Comparison of ENCODE assay signal across 11 cellular contexts in the genomic region with DNA sequence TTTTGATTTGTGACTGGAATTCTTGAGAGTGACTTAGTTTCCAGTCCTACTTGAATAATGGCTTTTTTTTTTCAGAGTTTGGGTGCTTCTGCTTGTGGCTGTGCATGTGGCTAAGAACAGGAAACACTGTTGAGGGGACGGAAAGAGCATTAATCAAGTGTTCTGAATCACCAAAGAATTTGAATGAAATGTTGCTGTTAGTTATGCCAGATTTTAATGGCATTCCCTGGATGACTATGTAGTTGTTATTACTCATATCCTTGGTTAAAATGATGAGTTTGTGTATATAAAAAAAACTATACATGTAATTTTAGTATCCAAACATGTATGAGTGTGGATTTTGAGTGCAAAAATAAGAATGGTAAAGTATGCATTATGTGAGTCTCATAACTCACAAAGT.
DNase-seq lines count a peak whose midpoint lies in the region; ATAC-seq and TF ChIP-seq lines count a peak whose summit lies in the region.
"Had no signal": no experiment of that assay in that cellular context is flagged by ENCODE, and none has a peak within 500 bp of the region (broad histone marks: within the 10 kb centered on the region; RNA-seq: fewer than 3 reads in every experiment).

No MANE protein-coding gene starts in this region.

- POLR2A ChIA-PET in SK-N-SH (lab: Yijun Ruan, JAX), result no interaction called here

- H3K4me1 ChIP-seq in SK-N-SH (ENCODE audit: control insufficient read depth in 1 of 2, insufficient read depth in 2 of 2, low read depth in 1 of 2, low read length in 1 of 2), result peaks cover 0 to 8% of the 10 kb centered on the region in 2 experiments; a peak in 2 of 4 replicates
- H3K4me1 ChIP-seq in aorta (ENCODE audit: control insufficient read depth in 1 of 2, insufficient read depth in 2 of 2, low read length in 2 of 2), result peaks cover 0 to 5% of the 10 kb centered on the region in 2 donors
- H3K4me1 ChIP-seq in tibial artery, result peaks cover 0 to 21% (median 4%) of the 10 kb centered on the region in 4 donors

- 13% methylated on average over 1 of the region's 1 CpG for WGBS in SK-N-SH (ENCODE audit: low lambda C conversion rate)
- 0 to 1% methylated on average over 1 of the region's 1 CpG for WGBS in aorta, 2 donors

- peaks cover 6 to 15% of the 10 kb centered on the region in 2 donors for H3K4me1 Mint-ChIP-seq in immature natural killer cell

- H3K27me3 Mint-ChIP-seq in immature natural killer cell (ENCODE audit: low read depth in 3 of 3), result no peaks in the 10 kb centered on the region

- H3F3A ChIP-seq in SK-N-SH (replicated peaks; ENCODE audit: insufficient read depth), result peaks cover 8% of the 10 kb centered on the region

- intact Hi-C loops in aorta (cut with DNase I) (loop anchor here in 1 of 2 donors (2.0 to 10.0 kb wide), 5 partner anchors 38 to 556 kb away; no protein-coding TSS in a partner anchor), tibial artery (cut with DNase I; ENCODE audit: low total_unique reads) (no loop called here)

- no peak overlapping the region; the same call in 1 of the 2 replicates for H2AFZ ChIP-seq in SK-N-SH (ENCODE audit: low read depth)

- H3K4me3 ChIP-seq in SK-N-SH (ENCODE audit: low read depth in 2 of 2, low read length in 1 of 2), result no peak overlapping the region
- H3K4me3 ChIP-seq in aorta (ENCODE audit: low read length in 2 of 2), result no peak overlapping the region
- no peak overlapping the region for H3K4me3 ChIP-seq in tibial artery

- TF ChIP-seq RAD21 in SK-N-SH (IDR thresholded peaks at IDR 0.05; ENCODE audit: low read length), result no peak

- peak; percentile 10 to 89; a peak in 2 of 4 replicates for TF ChIP-seq EP300 in SK-N-SH (IDR thresholded peaks at IDR 0.05; ENCODE audit: borderline replicate concordance in 1 of 2, low read depth in 1 of 2, low read length in 1 of 2)

- H3K9me3 ChIP-seq in SK-N-SH (no peaks in the 10 kb centered on the region), aorta (ENCODE audit: control insufficient read depth, low read length) (no peaks in the 10 kb centered on the region), tibial artery (no peaks in the 10 kb centered on the region)

- H3K36me3 ChIP-seq in SK-N-SH (replicated peaks in 1 of 2; ENCODE audit: control insufficient read depth in 1 of 2, insufficient read depth in 2 of 2, low read length in 1 of 2) (no peaks in the 10 kb centered on the region), aorta (ENCODE audit: control insufficient read depth in 1 of 2, insufficient read depth in 2 of 2, low read length in 1 of 2) (no peaks in the 10 kb centered on the region), tibial artery (no peaks in the 10 kb centered on the region)

- DNase-seq in AG08396 (ENCODE audit: low spot score) (peak; percentile 50), SK-N-SH (no peak), immature natural killer cell (peak in 1 of 3 donors; percentile 13), DMS 273 treated with DMSO at 0.1 percent for 48 hours (lab: John Stamatoyannopoulos, UW) (no peak), aorta (no peak), tibial artery (no peak)
- DNase-seq: caudate nucleus, NCI-H2029 treated with DMSO at 0.1 percent for 48 hours, trophoblast cell had no signal

- H4K20me1 ChIP-seq in SK-N-SH (ENCODE audit: insufficient read depth), result no peaks in the 10 kb centered on the region; the same call in 1 of the 2 replicates

- no peaks in the 10 kb centered on the region for H3K9me2 ChIP-seq in SK-N-SH

- H3K4me3 Mint-ChIP-seq in immature natural killer cell, result peak overlapping the region in 3 of 5 donors; percentile 14 to 70 (median 43)

- peak overlapping the region; percentile 34; the same call in 1 of the 2 replicates for H3K4me2 ChIP-seq in SK-N-SH

- TF ChIP-seq CTCF in SK-N-SH (IDR thresholded peaks at IDR 0.05) (no peak), tibial artery (IDR thresholded peaks at IDR 0.05) (no peak)

- no peaks in the 10 kb centered on the region for H3K36me3 Mint-ChIP-seq in immature natural killer cell

- no peak overlapping the region for H3K9ac ChIP-seq in SK-N-SH

- no peaks in the 10 kb centered on the region for H3K79me2 ChIP-seq in SK-N-SH (ENCODE audit: insufficient read depth)

- H3K27ac ChIP-seq in SK-N-SH (ENCODE audit: low read depth in 2 of 2, low read length in 1 of 2) (peak overlapping the region; percentile 47 to 69; a peak in 3 of 4 replicates), aorta (ENCODE audit: low read depth in 1 of 2, low read length in 2 of 2) (no peak overlapping the region), tibial artery (no peak overlapping the region)

- H3K27me3 ChIP-seq in SK-N-SH (ENCODE audit: insufficient read depth), result no peaks in the 10 kb centered on the region
- no peaks in the 10 kb centered on the region for H3K27me3 ChIP-seq in aorta (ENCODE audit: control insufficient read depth in 1 of 2, insufficient read depth in 2 of 2, low read length in 1 of 2)
- no peaks in the 10 kb centered on the region for H3K27me3 ChIP-seq in tibial artery

- H3K27ac Mint-ChIP-seq in immature natural killer cell, result peak overlapping the region in 2 of 6 donors; percentile 27 to 71

- CTCF ChIA-PET in SK-N-SH (lab: Yijun Ruan, JAX), result no interaction called here

- ATAC-seq in HG02938 (IDR thresholded peaks at IDR 0.05; ENCODE audit: unreplicated experiment), result peak; percentile 49
- no peak for ATAC-seq in aorta (ENCODE audit: low FRiP score)
- no peak for ATAC-seq in GM19463 (IDR thresholded peaks at IDR 0.05; ENCODE audit: unreplicated experiment)

- no peaks in the 10 kb centered on the region for H3K9me3 Mint-ChIP-seq in immature natural killer cell

TF ChIP-seq in SK-N-SH, 30 proteins besides CTCF, POLR2A, EP300 and RAD21 (continues in another document):
- TF ChIP-seq, protein P1, sequence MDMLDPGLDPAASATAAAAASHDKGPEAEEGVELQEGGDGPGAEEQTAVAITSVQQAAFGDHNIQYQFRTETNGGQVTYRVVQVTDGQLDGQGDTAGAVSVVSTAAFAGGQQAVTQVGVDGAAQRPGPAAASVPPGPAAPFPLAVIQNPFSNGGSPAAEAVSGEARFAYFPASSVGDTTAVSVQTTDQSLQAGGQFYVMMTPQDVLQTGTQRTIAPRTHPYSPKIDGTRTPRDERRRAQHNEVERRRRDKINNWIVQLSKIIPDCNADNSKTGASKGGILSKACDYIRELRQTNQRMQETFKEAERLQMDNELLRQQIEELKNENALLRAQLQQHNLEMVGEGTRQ (IDR thresholded peaks at IDR 0.05; ENCODE audit: borderline replicate concordance, low read depth, low read length), result no peak
- TF ChIP-seq, protein P2, sequence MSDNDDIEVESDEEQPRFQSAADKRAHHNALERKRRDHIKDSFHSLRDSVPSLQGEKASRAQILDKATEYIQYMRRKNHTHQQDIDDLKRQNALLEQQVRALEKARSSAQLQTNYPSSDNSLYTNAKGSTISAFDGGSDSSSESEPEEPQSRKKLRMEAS (IDR thresholded peaks at IDR 0.05; ENCODE audit: low read depth), result peak; percentile 65
- 0 out of 2 replicates have a peak, but pooled peaks have one; percentile 8 for TF ChIP-seq RXRA (IDR thresholded peaks at IDR 0.05; ENCODE audit: borderline replicate concordance, low read depth)
- TF ChIP-seq, protein P3, sequence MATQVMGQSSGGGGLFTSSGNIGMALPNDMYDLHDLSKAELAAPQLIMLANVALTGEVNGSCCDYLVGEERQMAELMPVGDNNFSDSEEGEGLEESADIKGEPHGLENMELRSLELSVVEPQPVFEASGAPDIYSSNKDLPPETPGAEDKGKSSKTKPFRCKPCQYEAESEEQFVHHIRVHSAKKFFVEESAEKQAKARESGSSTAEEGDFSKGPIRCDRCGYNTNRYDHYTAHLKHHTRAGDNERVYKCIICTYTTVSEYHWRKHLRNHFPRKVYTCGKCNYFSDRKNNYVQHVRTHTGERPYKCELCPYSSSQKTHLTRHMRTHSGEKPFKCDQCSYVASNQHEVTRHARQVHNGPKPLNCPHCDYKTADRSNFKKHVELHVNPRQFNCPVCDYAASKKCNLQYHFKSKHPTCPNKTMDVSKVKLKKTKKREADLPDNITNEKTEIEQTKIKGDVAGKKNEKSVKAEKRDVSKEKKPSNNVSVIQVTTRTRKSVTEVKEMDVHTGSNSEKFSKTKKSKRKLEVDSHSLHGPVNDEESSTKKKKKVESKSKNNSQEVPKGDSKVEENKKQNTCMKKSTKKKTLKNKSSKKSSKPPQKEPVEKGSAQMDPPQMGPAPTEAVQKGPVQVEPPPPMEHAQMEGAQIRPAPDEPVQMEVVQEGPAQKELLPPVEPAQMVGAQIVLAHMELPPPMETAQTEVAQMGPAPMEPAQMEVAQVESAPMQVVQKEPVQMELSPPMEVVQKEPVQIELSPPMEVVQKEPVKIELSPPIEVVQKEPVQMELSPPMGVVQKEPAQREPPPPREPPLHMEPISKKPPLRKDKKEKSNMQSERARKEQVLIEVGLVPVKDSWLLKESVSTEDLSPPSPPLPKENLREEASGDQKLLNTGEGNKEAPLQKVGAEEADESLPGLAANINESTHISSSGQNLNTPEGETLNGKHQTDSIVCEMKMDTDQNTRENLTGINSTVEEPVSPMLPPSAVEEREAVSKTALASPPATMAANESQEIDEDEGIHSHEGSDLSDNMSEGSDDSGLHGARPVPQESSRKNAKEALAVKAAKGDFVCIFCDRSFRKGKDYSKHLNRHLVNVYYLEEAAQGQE (IDR thresholded peaks at IDR 0.05; ENCODE audit: low read depth, low read length), result no peak
- TF ChIP-seq, protein P4, sequence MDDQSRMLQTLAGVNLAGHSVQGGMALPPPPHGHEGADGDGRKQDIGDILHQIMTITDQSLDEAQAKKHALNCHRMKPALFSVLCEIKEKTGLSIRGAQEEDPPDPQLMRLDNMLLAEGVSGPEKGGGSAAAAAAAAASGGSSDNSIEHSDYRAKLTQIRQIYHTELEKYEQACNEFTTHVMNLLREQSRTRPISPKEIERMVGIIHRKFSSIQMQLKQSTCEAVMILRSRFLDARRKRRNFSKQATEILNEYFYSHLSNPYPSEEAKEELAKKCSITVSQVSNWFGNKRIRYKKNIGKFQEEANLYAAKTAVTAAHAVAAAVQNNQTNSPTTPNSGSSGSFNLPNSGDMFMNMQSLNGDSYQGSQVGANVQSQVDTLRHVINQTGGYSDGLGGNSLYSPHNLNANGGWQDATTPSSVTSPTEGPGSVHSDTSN (IDR thresholded peaks at IDR 0.05), result peak; percentile 96
- no peak for TF ChIP-seq GATA2 (CRISPR knock-in tag; IDR thresholded peaks at IDR 0.05)
- TF ChIP-seq GABPA (IDR thresholded peaks at IDR 0.05; ENCODE audit: low read depth), result no peak; the same call in 1 of the 2 replicates
- peak; percentile 87 for TF ChIP-seq TCF12 (IDR thresholded peaks at IDR 0.05)
- TF ChIP-seq FOSL2 (IDR thresholded peaks at IDR 0.05; ENCODE audit: borderline replicate concordance, low read depth), result peak; percentile 89
- TF ChIP-seq USF1 (IDR thresholded peaks at IDR 0.05; ENCODE audit: borderline replicate concordance, low read depth), result no peak
- no peak for TF ChIP-seq RFX5 (IDR thresholded peaks at IDR 0.05; ENCODE audit: low read length)
- TF ChIP-seq ELF1 (IDR thresholded peaks at IDR 0.05), result no peak

Comparison
In these comparisons a context has a peak if more than half of its experiments do, and no peak if none do; other contexts are left out.
1. H3K27ac ChIP-seq: peak in SK-N-SH (2 of 2); none in aorta (0 of 2) and tibial artery (0 of 2).